16 cellular contexts compared by ENCODE assay signal in genomic region chr2:88698498-88699233, GRCh38. TPM values are rescaled to one million over a fixed set of nuclear protein-coding genes. Genes with fewer than 3 reads are reported as not detected.
DNase-seq lines count a peak whose midpoint lies in the region; ATAC-seq and TF ChIP-seq lines count a peak whose summit lies in the region.
"Had no signal": no experiment of that assay in that cellular context is flagged by ENCODE, and none has a peak within 500 bp of the region (broad histone marks: within the 10 kb centered on the region; RNA-seq: fewer than 3 reads in every experiment).

No MANE protein-coding gene starts in this region.

- H3K4me3 ChIP-seq in HL-60 (replicated peaks; ENCODE audit: insufficient read depth, low read length) = no peak overlapping the region
- H3K4me3 ChIP-seq: ovary, skin epidermis had no signal

- TF ChIP-seq CTCF in HL-60 (IDR thresholded peaks at IDR 0.05; ENCODE audit: insufficient read depth, low read length) (no peak), WTC11 (IDR thresholded peaks at IDR 0.05) (no peak)

- peaks cover 11% of the 10 kb centered on the region for H3K9me3 Mint-ChIP-seq in WTC11
- no peaks in the 10 kb centered on the region for H3K9me3 Mint-ChIP-seq in stimulated activated effector memory CD8-positive, alpha-beta T cell treated with anti-CD3 and anti-CD28 coated beads, Interleukin-12 subunit alpha, Interleukin-12 subunit beta, amount 100 ng/mL, for 72 hours
- H3K9me3 Mint-ChIP-seq: activated T-cell treated with anti-CD3 and anti-CD28 coated beads, Interleukin-2, amount 50 U/mL, for 4 hours had no signal

- 0 out of 2 replicates have a peak overlapping the region, but pooled peaks have one; percentile 8 for H3K27ac ChIP-seq in HL-60 (replicated peaks)
- H3K27ac ChIP-seq: ovary had no signal

- H3K27me3 Mint-ChIP-seq in WTC11 (ENCODE audit: low read depth) = no peaks in the 10 kb centered on the region

- DNase-seq in HL-60 (ENCODE audit: low read depth in 1 of 2, low spot score in 1 of 2) = no peak
- DNase-seq in WTC11 (ENCODE audit: low spot score) = no peak
- peak; percentile 42 for DNase-seq in islet precursor cell
- no peak for DNase-seq in stimulated activated effector memory CD8-positive, alpha-beta T cell treated with anti-CD3 and anti-CD28 coated beads, Interleukin-12 subunit alpha, Interleukin-12 subunit beta, amount 100 ng/mL, for 72 hours (ENCODE audit: low spot score in 2 of 2)
- no peak for DNase-seq in putamen (ENCODE audit: low spot score)
- DNase-seq in dedifferentiated amniotic fluid mesenchymal stem cell (ENCODE audit: extremely low spot score) = no peak
- DNase-seq: activated CD4-positive, alpha-beta T cell treated with anti-CD3 and anti-CD28 coated beads, Interleukin-2, amount 50 U/mL, for 48 hours; activated T-cell treated with anti-CD3 and anti-CD28 coated beads, Interleukin-2, amount 50 U/mL, for 4 hours; NCI-H2171; NCI-H748 treated with DMSO at 0.1 percent for 48 hours; ovary; stimulated activated CD4-positive, alpha-beta T cell treated with anti-CD3 and anti-CD28 coated beads, Interleukin-4, amount 100 ng/mL, for 24 hours had no signal

- no peaks in the 10 kb centered on the region for H3K27me3 ChIP-seq in HL-60 (ENCODE audit: insufficient read depth, poor library complexity, severe bottlenecking)
- H3K27me3 ChIP-seq: ovary had no signal

- peak; percentile 59 for ATAC-seq in WTC11
- no peak for ATAC-seq in stimulated activated effector memory CD8-positive, alpha-beta T cell treated with anti-CD3 and anti-CD28 coated beads, Interleukin-12 subunit alpha, Interleukin-12 subunit beta, amount 100 ng/mL, for 72 hours
- ATAC-seq in HG03280 (IDR thresholded peaks at IDR 0.05; ENCODE audit: unreplicated experiment) = no peak
- ATAC-seq in GM21619 (IDR thresholded peaks at IDR 0.05; ENCODE audit: unreplicated experiment) = no peak
- ATAC-seq: activated naive CD4-positive, alpha-beta T cell treated with anti-CD3 and anti-CD28 coated beads, Interleukin-2, amount 50 U/mL, for 72 hours; activated T-cell treated with anti-CD3 and anti-CD28 coated beads, Interleukin-2, amount 50 U/mL, for 4 hours had no signal

- H3K36me3 Mint-ChIP-seq in WTC11 = peaks cover 32% of the 10 kb centered on the region
- H3K36me3 Mint-ChIP-seq in stimulated activated effector memory CD8-positive, alpha-beta T cell treated with anti-CD3 and anti-CD28 coated beads, Interleukin-12 subunit alpha, Interleukin-12 subunit beta, amount 100 ng/mL, for 72 hours = peaks cover 32% of the 10 kb centered on the region

- H3K4me3 Mint-ChIP-seq in WTC11 = no peak overlapping the region
- H3K4me3 Mint-ChIP-seq in stimulated activated effector memory CD8-positive, alpha-beta T cell treated with anti-CD3 and anti-CD28 coated beads, Interleukin-12 subunit alpha, Interleukin-12 subunit beta, amount 100 ng/mL, for 72 hours = no peak overlapping the region
- H3K4me3 Mint-ChIP-seq: activated T-cell treated with anti-CD3 and anti-CD28 coated beads, Interleukin-2, amount 50 U/mL, for 4 hours had no signal

- POLR2A ChIA-PET in WTC11 (lab: Charles Lee) = no interaction called here

- H3K4me1 Mint-ChIP-seq in WTC11 = peaks cover 37% of the 10 kb centered on the region
- H3K4me1 Mint-ChIP-seq in stimulated activated effector memory CD8-positive, alpha-beta T cell treated with anti-CD3 and anti-CD28 coated beads, Interleukin-12 subunit alpha, Interleukin-12 subunit beta, amount 100 ng/mL, for 72 hours = peaks cover 32% of the 10 kb centered on the region

- no peak overlapping the region; the same call in 1 of the 2 replicates for H3K27ac Mint-ChIP-seq in WTC11
- H3K27ac Mint-ChIP-seq in stimulated activated effector memory CD8-positive, alpha-beta T cell treated with anti-CD3 and anti-CD28 coated beads, Interleukin-12 subunit alpha, Interleukin-12 subunit beta, amount 100 ng/mL, for 72 hours = peak overlapping the region; percentile 65

- CTCF ChIA-PET in WTC11 (lab: Charles Lee) = no interaction called here

TF ChIP-seq in WTC11, 78 proteins besides CTCF, POLR2A, EP300 and RAD21 (continues in another document):
- TF ChIP-seq CREM (CRISPR knock-in tag; IDR thresholded peaks at IDR 0.05) (no peak), JUN (CRISPR knock-in tag; IDR thresholded peaks at IDR 0.05) (no peak), ZNF281 (CRISPR knock-in tag; IDR thresholded peaks at IDR 0.05) (no peak), CBFB (CRISPR knock-in tag; IDR thresholded peaks at IDR 0.05; ENCODE audit: low read depth) (no peak), E2F1 (CRISPR knock-in tag; IDR thresholded peaks at IDR 0.05) (no peak), ZNF671 (CRISPR knock-in tag; IDR thresholded peaks at IDR 0.05) (no peak), AFF4 (CRISPR knock-in tag; IDR thresholded peaks at IDR 0.05; ENCODE audit: borderline replicate concordance) (no peak), SMAD3 (CRISPR knock-in tag; IDR thresholded peaks at IDR 0.05; ENCODE audit: borderline replicate concordance) (no peak), ZNF121 (CRISPR knock-in tag; IDR thresholded peaks at IDR 0.05) (no peak), CDX4 (CRISPR knock-in tag; IDR thresholded peaks at IDR 0.05; ENCODE audit: borderline replicate concordance) (no peak)
- TF ChIP-seq, protein P1, sequence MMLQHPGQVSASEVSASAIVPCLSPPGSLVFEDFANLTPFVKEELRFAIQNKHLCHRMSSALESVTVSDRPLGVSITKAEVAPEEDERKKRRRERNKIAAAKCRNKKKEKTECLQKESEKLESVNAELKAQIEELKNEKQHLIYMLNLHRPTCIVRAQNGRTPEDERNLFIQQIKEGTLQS (CRISPR knock-in tag; conservative IDR thresholded peaks at IDR 0.05) = no peak

RNA-seq across cellular contexts. Expression of gene RPIA, which starts 7.2 kb away (rescaled TPM):
- 21.8 to 23.4 TPM (median 23.4 TPM) in 3 replicates for total RNA-seq in WTC11 (2021)
